ENCODE assay signal across 12 cellular contexts in the genomic region with DNA sequence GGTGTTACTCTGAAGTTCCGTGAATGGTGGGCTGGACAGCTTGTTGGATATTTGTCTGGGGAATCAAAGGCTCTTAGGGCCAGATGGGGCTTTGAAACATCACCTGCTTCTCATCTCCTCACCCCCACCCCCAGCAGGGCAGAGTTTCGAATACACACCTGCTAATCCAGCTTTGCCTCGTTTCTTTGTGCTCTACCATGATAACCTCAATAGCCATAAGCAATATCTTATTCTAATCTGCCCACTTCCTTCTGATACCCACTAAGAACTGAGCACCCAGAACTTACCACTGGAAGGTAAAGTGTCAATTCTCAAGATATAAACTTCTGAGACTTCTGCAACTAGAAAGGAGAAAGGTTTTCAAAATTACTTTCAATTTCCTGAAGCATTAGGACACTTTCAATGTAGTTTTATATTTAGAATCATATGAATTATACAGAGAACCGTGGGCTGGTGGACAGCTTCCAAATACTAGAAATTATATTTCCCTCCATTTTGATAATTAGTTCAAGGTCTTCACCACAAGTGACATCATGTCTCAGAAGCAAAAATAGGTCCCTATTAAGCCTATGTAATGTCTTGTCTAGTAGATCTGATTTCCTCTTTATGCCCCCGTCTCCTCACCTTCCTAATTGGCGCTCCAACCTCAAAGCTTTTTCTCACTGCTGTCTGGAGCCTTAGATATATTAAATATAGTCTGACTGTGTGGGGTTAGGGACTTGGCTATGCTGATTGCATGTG.
DNase-seq lines count a peak whose midpoint lies in the region; ATAC-seq and TF ChIP-seq lines count a peak whose summit lies in the region.
"Had no signal": no experiment of that assay in that cellular context is flagged by ENCODE, and none has a peak within 500 bp of the region (broad histone marks: within the 10 kb centered on the region; RNA-seq: fewer than 3 reads in every experiment).

No MANE protein-coding gene starts in this region.

- H3K36me3 Mint-ChIP-seq in CD4-positive, alpha-beta T cell (ENCODE audit: low read depth), result no peaks in the 10 kb centered on the region
- H3K36me3 Mint-ChIP-seq: type B pancreatic cell had no signal

- H3K4me3 Mint-ChIP-seq in CD4-positive, alpha-beta T cell, result peak overlapping the region; percentile 67
- H3K4me3 Mint-ChIP-seq: type B pancreatic cell had no signal

- H2BK15ac ChIP-seq in mesendoderm (replicated peaks; ENCODE audit: low read depth), result no peak overlapping the region

- no peak overlapping the region for H3K18ac ChIP-seq in mesendoderm (ENCODE audit: low read length)

- peak; percentile 77 for ATAC-seq in CD4-positive, alpha-beta T cell (ENCODE audit: poor library complexity)
- ATAC-seq in GM18858 (IDR thresholded peaks at IDR 0.05; ENCODE audit: unreplicated experiment), result peak; percentile 60
- peak; percentile 47 for ATAC-seq in HG02884 (IDR thresholded peaks at IDR 0.05; ENCODE audit: unreplicated experiment)

- no peak overlapping the region for H3K9ac ChIP-seq in mesendoderm (ENCODE audit: low read length)

- peaks cover 4% of the 10 kb centered on the region for H3K4me1 ChIP-seq in mesendoderm (ENCODE audit: control insufficient read depth, low read depth, low read length)

- no peak for TF ChIP-seq CTCF in CD4-positive, alpha-beta T cell (IDR thresholded peaks at IDR 0.05)

- no peaks in the 10 kb centered on the region for H3K36me3 ChIP-seq in mesendoderm (ENCODE audit: control insufficient read depth, insufficient read depth, low read length)

- no peak overlapping the region for H4K5ac ChIP-seq in mesendoderm (ENCODE audit: low read length)

- intact Hi-C loops in CD4-positive, alpha-beta T cell (cut with DNase I, micrococcal nuclease), result loop anchor here in 1 of 2 experiments (5.0 kb wide), 1 partner anchor 72 kb away; no protein-coding TSS in a partner anchor

- POLR2A ChIA-PET in CD4-positive, alpha-beta T cell (lab: Charles Lee), result interaction anchor here (0.6 to 1.0 kb wide), 3 partner anchors 10 to 926 kb away, joined by 3 read pairs; a partner anchor contains a TSS

- no peak overlapping the region for H3K4me2 ChIP-seq in mesendoderm (ENCODE audit: low read length)

- H3K79me1 ChIP-seq in mesendoderm (ENCODE audit: low read length), result no peaks in the 10 kb centered on the region

- H3K27me3 Mint-ChIP-seq in CD4-positive, alpha-beta T cell, result no peaks in the 10 kb centered on the region
- H3K27me3 Mint-ChIP-seq: type B pancreatic cell had no signal

- no peaks in the 10 kb centered on the region for H3K9me3 ChIP-seq in CD4-positive, alpha-beta T cell (ENCODE audit: control insufficient read depth, low read length)

- H2BK5ac ChIP-seq in mesendoderm (ENCODE audit: low read length), result no peak overlapping the region

- WGBS in mesendoderm (ENCODE audit: extremely low coverage, insufficient coverage, low lambda C conversion rate), result no CpG with 5 or more reads among the region's 6 CpGs

- H3K23ac ChIP-seq in mesendoderm (ENCODE audit: low read length), result no peak overlapping the region

- no peak overlapping the region for H3K4me3 ChIP-seq in mesendoderm (ENCODE audit: low read length)

- no peaks in the 10 kb centered on the region for H3K27me3 ChIP-seq in CD4-positive, alpha-beta T cell (ENCODE audit: control insufficient read depth, insufficient read depth, low read length)
- no peaks in the 10 kb centered on the region for H3K27me3 ChIP-seq in mesendoderm (ENCODE audit: insufficient read depth, low read length, poor library complexity)

- no peak overlapping the region for H2AK5ac ChIP-seq in mesendoderm (ENCODE audit: low read length)

- no peaks in the 10 kb centered on the region for H3K9me3 Mint-ChIP-seq in CD4-positive, alpha-beta T cell

- no peak overlapping the region for H4K8ac ChIP-seq in mesendoderm (ENCODE audit: low read depth, low read length)

- H3K56ac ChIP-seq in mesendoderm (ENCODE audit: low read length), result no peak overlapping the region

- no peak overlapping the region for H2BK120ac ChIP-seq in mesendoderm (ENCODE audit: low read depth, low read length)

- H3K27ac ChIP-seq in CD4-positive, alpha-beta T cell (ENCODE audit: low read depth, low read length), result no peak overlapping the region
- H3K27ac ChIP-seq in mesendoderm (ENCODE audit: low read depth, low read length), result no peak overlapping the region
- H3K27ac ChIP-seq: C4-2B, epithelial cell of prostate had no signal

- DNase-seq in CD4-positive, alpha-beta T cell, result no peak
- peak; percentile 37 for DNase-seq in OCI-M1 (lab: John Stamatoyannopoulos, UW)
- no peak for DNase-seq in NCI-H2227 (lab: John Stamatoyannopoulos, UW; ENCODE audit: unreplicated experiment)
- no peak for DNase-seq in GM03348 (ENCODE audit: low spot score)
- no peak for DNase-seq in NCI-H2196 treated with DMSO at 0.1 percent for 48 hours (lab: John Stamatoyannopoulos, UW; ENCODE audit: unreplicated experiment)
- no peak for DNase-seq in mesendoderm
- DNase-seq: stimulated activated CD4-positive, alpha-beta T cell treated with anti-CD3 and anti-CD28 coated beads, Interleukin-4, amount 100 ng/mL, for 24 hours had no signal

- H3K27ac Mint-ChIP-seq in CD4-positive, alpha-beta T cell, result peak overlapping the region; percentile 72
- H3K27ac Mint-ChIP-seq: type B pancreatic cell had no signal

- CTCF ChIA-PET in CD4-positive, alpha-beta T cell (lab: Charles Lee), result no interaction called here

- peaks cover 38% of the 10 kb centered on the region for H3K4me1 Mint-ChIP-seq in CD4-positive, alpha-beta T cell (ENCODE audit: low read depth)

- no peaks in the 10 kb centered on the region for H3K79me2 ChIP-seq in mesendoderm (ENCODE audit: control insufficient read depth, insufficient read depth, low read length)

- H3K4ac ChIP-seq in mesendoderm (ENCODE audit: low read depth, low read length), result no peak overlapping the region
